Comparison of ENCODE assay signal across 16 cellular contexts in the genomic region with DNA sequence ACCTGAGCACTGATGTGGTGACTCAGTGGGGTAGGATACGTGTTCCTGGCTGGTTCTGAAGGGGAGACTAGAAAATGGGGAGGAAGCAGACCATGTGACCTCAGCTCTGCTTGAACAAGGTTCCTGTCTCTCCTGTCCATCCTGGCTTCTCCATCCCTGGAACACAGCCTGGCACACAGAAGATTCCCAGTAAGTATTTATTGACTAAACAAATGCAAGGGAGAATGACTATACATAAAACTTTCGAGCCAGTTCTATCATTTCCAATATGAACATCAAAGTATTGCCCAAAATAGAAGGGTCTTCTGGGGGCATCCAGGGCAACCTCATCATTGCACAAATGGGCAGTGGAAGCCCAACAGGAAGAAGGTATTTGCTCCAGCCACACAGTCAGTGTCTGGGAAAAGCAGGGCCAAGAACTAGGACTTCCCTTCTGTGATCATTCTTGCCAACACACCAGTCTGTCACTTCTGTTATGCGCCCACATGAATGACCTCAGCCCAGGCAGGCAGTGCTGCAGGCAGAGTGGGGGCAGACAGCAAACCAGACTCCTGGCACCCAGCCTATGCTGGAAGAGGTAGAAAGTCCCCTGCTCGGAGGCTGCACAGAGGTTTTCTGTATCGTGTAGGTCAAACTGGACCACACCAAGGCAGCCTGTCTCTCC. TPM values are rescaled to one million over a fixed set of nuclear protein-coding genes. Genes with fewer than 3 reads are reported as not detected.
DNase-seq lines count a peak whose midpoint lies in the region; ATAC-seq and TF ChIP-seq lines count a peak whose summit lies in the region.
"Had no signal": no experiment of that assay in that cellular context is flagged by ENCODE, and none has a peak within 500 bp of the region (broad histone marks: within the 10 kb centered on the region; RNA-seq: fewer than 3 reads in every experiment).

No MANE protein-coding gene starts in this region.

- CTCF ChIA-PET in SK-N-SH (lab: Yijun Ruan, JAX) = no interaction called here

- no peak for TF ChIP-seq EP300 in SK-N-SH (IDR thresholded peaks at IDR 0.05; ENCODE audit: borderline replicate concordance in 1 of 2, low read depth in 1 of 2, low read length in 1 of 2)

- no peak overlapping the region for H3K4me3 Mint-ChIP-seq in stimulated activated memory B cell treated with anti-CD40 and anti-IgM and Interleukin-4, amounts not matched to agents 10 μg/mL and 1 μg/mL and 100 μg/mL, for 72 hours
- H3K4me3 Mint-ChIP-seq: brain, endodermal cell, neural progenitor cell had no signal

- H3K4me2 ChIP-seq in SK-N-SH (peak overlapping the region; percentile 37; the same call in 1 of the 2 replicates), OCI-LY3 (ENCODE audit: low read length) (no peak overlapping the region)
- H3K4me2 ChIP-seq: neural progenitor cell had no signal

- peaks cover 41% of the 10 kb centered on the region for H3K27me3 Mint-ChIP-seq in stimulated activated memory B cell treated with anti-CD40 and anti-IgM and Interleukin-4, amounts not matched to agents 10 μg/mL and 1 μg/mL and 100 μg/mL, for 72 hours

- H3K27ac Mint-ChIP-seq in stimulated activated memory B cell treated with anti-CD40 and anti-IgM and Interleukin-4, amounts not matched to agents 10 μg/mL and 1 μg/mL and 100 μg/mL, for 72 hours = no peak overlapping the region
- H3K27ac Mint-ChIP-seq: brain, endodermal cell, neural progenitor cell had no signal

- no peak for ATAC-seq in SK-N-SH treated with all-trans-retinoic acid at 6 μM for 48 hours
- ATAC-seq in stimulated activated memory B cell treated with anti-CD40 and anti-IgM and Interleukin-4, amounts not matched to agents 10 μg/mL and 1 μg/mL and 100 μg/mL, for 72 hours = peak; percentile 36
- ATAC-seq: heart left ventricle, left ventricle myocardium superior had no signal

- 24% methylated on average over 5 of the region's 5 CpGs for WGBS in SK-N-SH (ENCODE audit: low lambda C conversion rate)

- H4K20me1 ChIP-seq in SK-N-SH (ENCODE audit: insufficient read depth) (no peaks in the 10 kb centered on the region), OCI-LY3 (ENCODE audit: insufficient read depth, low read length) (no peaks in the 10 kb centered on the region)

- H3K4me1 ChIP-seq in SK-N-SH (ENCODE audit: control insufficient read depth in 1 of 2, insufficient read depth in 2 of 2, low read depth in 1 of 2, low read length in 1 of 2) (peaks cover 3 to 4% of the 10 kb centered on the region in 2 experiments; a peak in 2 of 4 replicates), OCI-LY3 (ENCODE audit: low read length) (peaks cover 52% of the 10 kb centered on the region)

- peaks cover 10% of the 10 kb centered on the region for H3K9me3 Mint-ChIP-seq in stimulated activated memory B cell treated with anti-CD40 and anti-IgM and Interleukin-4, amounts not matched to agents 10 μg/mL and 1 μg/mL and 100 μg/mL, for 72 hours

- H3K9ac ChIP-seq in SK-N-SH = no peak overlapping the region
- H3K9ac ChIP-seq in OCI-LY3 (ENCODE audit: low read length) = no peak overlapping the region
- H3K9ac ChIP-seq: neural progenitor cell had no signal

- intact Hi-C loops in posterior cingulate gyrus (cut with DNase I) = no loop called here

- H3K9me2 ChIP-seq in SK-N-SH = no peaks in the 10 kb centered on the region

- H3K27ac ChIP-seq in SK-N-SH (ENCODE audit: low read depth in 2 of 2, low read length in 1 of 2) (no peak overlapping the region; a peak in 1 of 4 replicates), OCI-LY3 (ENCODE audit: low read length) (no peak overlapping the region)
- H3K27ac ChIP-seq: 22Rv1, heart left ventricle, neural progenitor cell had no signal

- H3F3A ChIP-seq in SK-N-SH (replicated peaks; ENCODE audit: insufficient read depth) = peaks cover 4% of the 10 kb centered on the region

- POLR2A ChIA-PET in SK-N-SH (lab: Yijun Ruan, JAX) = no interaction called here

- H3K36me3 Mint-ChIP-seq in stimulated activated memory B cell treated with anti-CD40 and anti-IgM and Interleukin-4, amounts not matched to agents 10 μg/mL and 1 μg/mL and 100 μg/mL, for 72 hours = no peaks in the 10 kb centered on the region
- H3K36me3 Mint-ChIP-seq: brain, neural progenitor cell had no signal

- peaks cover 13% of the 10 kb centered on the region for H3K4me1 Mint-ChIP-seq in stimulated activated memory B cell treated with anti-CD40 and anti-IgM and Interleukin-4, amounts not matched to agents 10 μg/mL and 1 μg/mL and 100 μg/mL, for 72 hours

- H3K9me3 ChIP-seq in SK-N-SH (no peaks in the 10 kb centered on the region), OCI-LY3 (ENCODE audit: insufficient read depth, low read length) (peaks cover 15% of the 10 kb centered on the region; the same call in 1 of the 2 replicates)

- no peak overlapping the region; the same call in 1 of the 2 replicates for H2AFZ ChIP-seq in SK-N-SH (ENCODE audit: low read depth)
- peak overlapping the region; percentile 14; the same call in 1 of the 2 replicates for H2AFZ ChIP-seq in OCI-LY3 (ENCODE audit: low read depth, low read length)
- H2AFZ ChIP-seq: neural progenitor cell had no signal

- H3K4me3 ChIP-seq in SK-N-SH (ENCODE audit: low read depth in 2 of 2, low read length in 1 of 2) (no peak overlapping the region), OCI-LY3 (ENCODE audit: low read length) (no peak overlapping the region), fibroblast of the aortic adventitia (ENCODE audit: low read depth, low read length) (no peak overlapping the region)
- H3K4me3 ChIP-seq: heart left ventricle, neural progenitor cell had no signal

- H3K79me2 ChIP-seq in SK-N-SH (ENCODE audit: insufficient read depth) (no peaks in the 10 kb centered on the region), OCI-LY3 (ENCODE audit: low read length) (no peaks in the 10 kb centered on the region)

- TF ChIP-seq RAD21 in SK-N-SH (IDR thresholded peaks at IDR 0.05; ENCODE audit: low read length) = no peak

- H3K27me3 ChIP-seq in SK-N-SH (ENCODE audit: insufficient read depth) = no peaks in the 10 kb centered on the region
- no peaks in the 10 kb centered on the region for H3K27me3 ChIP-seq in OCI-LY3 (ENCODE audit: low read depth, low read length)
- H3K27me3 ChIP-seq: neural progenitor cell had no signal

- TF ChIP-seq CTCF in SK-N-SH (IDR thresholded peaks at IDR 0.05) = no peak
- no peak for TF ChIP-seq CTCF in OCI-LY3 (IDR thresholded peaks at IDR 0.05; ENCODE audit: low read depth, low read length)
- no peak for TF ChIP-seq CTCF in fibroblast of the aortic adventitia (IDR thresholded peaks at IDR 0.05; ENCODE audit: insufficient read depth, low read length)

- H3K36me3 ChIP-seq in SK-N-SH (replicated peaks in 1 of 2; ENCODE audit: control insufficient read depth in 1 of 2, insufficient read depth in 2 of 2, low read length in 1 of 2) (no peaks in the 10 kb centered on the region), OCI-LY3 (replicated peaks; ENCODE audit: low read depth, low read length) (peaks cover 12% of the 10 kb centered on the region)
- H3K36me3 ChIP-seq: heart left ventricle, neural progenitor cell had no signal

- DNase-seq in SK-N-SH (no peak), fibroblast of the aortic adventitia (ENCODE audit: low read depth) (peak; percentile 4), GM19240 (ENCODE audit: insufficient read length, low spot score) (no peak), posterior cingulate gyrus (no peak), 8988T (no peak)
- DNase-seq: endodermal cell, heart left ventricle, left ventricle myocardium superior, NCI-H2171 treated with DMSO at 0.1 percent for 48 hours, SW 1271 had no signal

TF ChIP-seq in SK-N-SH, 30 proteins besides CTCF, POLR2A, EP300 and RAD21 (continues in another document):
- TF ChIP-seq SMC3 (IDR thresholded peaks at IDR 0.05; ENCODE audit: low read depth, low read length) (no peak), JUND (IDR thresholded peaks at IDR 0.05) (no peak), GATA2 (CRISPR knock-in tag; IDR thresholded peaks at IDR 0.05) (no peak), RFX5 (IDR thresholded peaks at IDR 0.05; ENCODE audit: low read length) (no peak), FOXM1 (IDR thresholded peaks at IDR 0.05; ENCODE audit: low read depth) (no peak)
- TF ChIP-seq, protein P1, sequence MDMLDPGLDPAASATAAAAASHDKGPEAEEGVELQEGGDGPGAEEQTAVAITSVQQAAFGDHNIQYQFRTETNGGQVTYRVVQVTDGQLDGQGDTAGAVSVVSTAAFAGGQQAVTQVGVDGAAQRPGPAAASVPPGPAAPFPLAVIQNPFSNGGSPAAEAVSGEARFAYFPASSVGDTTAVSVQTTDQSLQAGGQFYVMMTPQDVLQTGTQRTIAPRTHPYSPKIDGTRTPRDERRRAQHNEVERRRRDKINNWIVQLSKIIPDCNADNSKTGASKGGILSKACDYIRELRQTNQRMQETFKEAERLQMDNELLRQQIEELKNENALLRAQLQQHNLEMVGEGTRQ (IDR thresholded peaks at IDR 0.05; ENCODE audit: borderline replicate concordance, low read depth, low read length) = no peak

TF ChIP-seq in SK-N-SH treated with all-trans-retinoic acid at 6 μM for 48 hours, 23 proteins besides CTCF, POLR2A, EP300 and RAD21 (continues in another document):
- no peak for TF ChIP-seq TOX (CRISPR knock-in tag; IDR thresholded peaks at IDR 0.05; ENCODE audit: borderline replicate concordance)
- TF ChIP-seq, protein P2, sequence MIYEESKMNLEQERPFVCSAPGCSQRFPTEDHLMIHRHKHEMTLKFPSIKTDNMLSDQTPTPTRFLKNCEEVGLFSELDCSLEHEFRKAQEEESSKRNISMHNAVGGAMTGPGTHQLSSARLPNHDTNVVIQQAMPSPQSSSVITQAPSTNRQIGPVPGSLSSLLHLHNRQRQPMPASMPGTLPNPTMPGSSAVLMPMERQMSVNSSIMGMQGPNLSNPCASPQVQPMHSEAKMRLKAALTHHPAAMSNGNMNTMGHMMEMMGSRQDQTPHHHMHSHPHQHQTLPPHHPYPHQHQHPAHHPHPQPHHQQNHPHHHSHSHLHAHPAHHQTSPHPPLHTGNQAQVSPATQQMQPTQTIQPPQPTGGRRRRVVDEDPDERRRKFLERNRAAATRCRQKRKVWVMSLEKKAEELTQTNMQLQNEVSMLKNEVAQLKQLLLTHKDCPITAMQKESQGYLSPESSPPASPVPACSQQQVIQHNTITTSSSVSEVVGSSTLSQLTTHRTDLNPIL (CRISPR knock-in tag; IDR thresholded peaks at IDR 0.05; ENCODE audit: low read depth) = no peak

RNA-seq across cellular contexts. Expression of a gene that starts 5.6 kb away (rescaled TPM):
- not detected in 2 replicates for polyA plus RNA-seq in SK-N-SH (2012; rRNA removed)
- not detected in 2 replicates for polyA plus RNA-seq in SK-N-SH (2012; cell fraction: cytosol; rRNA removed)
- not detected in 2 replicates for polyA plus RNA-seq in SK-N-SH (2012; cell fraction: nucleus; rRNA removed)
- total RNA-seq in fibroblast of the aortic adventitia (ENCODE audit: low replicate concordance) = not detected in 2 replicates
- total RNA-seq: endodermal cell, heart left ventricle, left ventricle myocardium superior had no signal
- polyA plus RNA-seq: heart left ventricle had no signal

RNA-seq across cellular contexts. Expression of a gene that starts 27.7 kb away (rescaled TPM):
- not detected in 2 replicates for polyA plus RNA-seq in SK-N-SH (2012; rRNA removed)
- polyA plus RNA-seq in SK-N-SH (2012; cell fraction: cytosol; rRNA removed) = not detected in 2 replicates
- not detected in 2 replicates for polyA plus RNA-seq in SK-N-SH (2012; cell fraction: nucleus; rRNA removed)
- total RNA-seq in fibroblast of the aortic adventitia (ENCODE audit: low replicate concordance) = not detected in 2 replicates
- total RNA-seq: endodermal cell, heart left ventricle, left ventricle myocardium superior had no signal
- polyA plus RNA-seq: heart left ventricle had no signal

RNA-seq across cellular contexts. Expression of a gene that starts 29.0 kb away (rescaled TPM):
- polyA plus RNA-seq in SK-N-SH (2012; rRNA removed) = not detected in 2 replicates
- polyA plus RNA-seq in SK-N-SH (2012; cell fraction: cytosol; rRNA removed) = not detected in 2 replicates
- polyA plus RNA-seq in SK-N-SH (2012; cell fraction: nucleus; rRNA removed) = not detected in 2 replicates
- total RNA-seq in fibroblast of the aortic adventitia (ENCODE audit: low replicate concordance) = not detected in 2 replicates
- total RNA-seq: heart left ventricle, left ventricle myocardium superior had no signal
- polyA plus RNA-seq: heart left ventricle had no signal
